Comparison of ENCODE assay signal across 14 cellular contexts in genomic region chr12:79566452-79566851, GRCh38.
DNase-seq lines count a peak whose midpoint lies in the region; ATAC-seq and TF ChIP-seq lines count a peak whose summit lies in the region.
"Had no signal": no experiment of that assay in that cellular context is flagged by ENCODE, and none has a peak within 500 bp of the region (broad histone marks: within the 10 kb centered on the region; RNA-seq: fewer than 3 reads in every experiment).

No MANE protein-coding gene starts in this region.

- no peak for TF ChIP-seq CTCF in upper lobe of right lung (IDR thresholded peaks at IDR 0.05)

- peak overlapping the region; percentile 20 for H3K27ac ChIP-seq in upper lobe of right lung
- H3K27ac ChIP-seq: neutrophil had no signal

- no peaks in the 10 kb centered on the region for H3K27me3 ChIP-seq in upper lobe of right lung
- H3K27me3 ChIP-seq: neutrophil had no signal

- no peaks in the 10 kb centered on the region for H3K9me3 Mint-ChIP-seq in memory B cell
- H3K9me3 Mint-ChIP-seq: activated CD4-positive, alpha-beta T cell treated with anti-CD3 and anti-CD28 coated beads, Interleukin-2, amount 10 ng/mL, durations not matched to agents 24 days and 14 days had no signal

- peak overlapping the region; percentile 74 for H3K27ac Mint-ChIP-seq in memory B cell
- H3K27ac Mint-ChIP-seq: activated CD4-positive, alpha-beta T cell treated with anti-CD3 and anti-CD28 coated beads, Interleukin-2, amount 10 ng/mL, durations not matched to agents 24 days and 14 days had no signal

- H3K4me1 ChIP-seq in upper lobe of right lung, result peaks cover 8% of the 10 kb centered on the region

- peaks cover 22% of the 10 kb centered on the region for H3K36me3 Mint-ChIP-seq in memory B cell

- no peaks in the 10 kb centered on the region for H3K9me3 ChIP-seq in upper lobe of right lung
- H3K9me3 ChIP-seq: neutrophil had no signal

- intact Hi-C loops in upper lobe of right lung (cut with DNase I), result no loop called here

- H3K4me3 ChIP-seq in upper lobe of right lung, result no peak overlapping the region

- no peak overlapping the region for H3K4me3 Mint-ChIP-seq in memory B cell
- H3K4me3 Mint-ChIP-seq: activated CD4-positive, alpha-beta T cell treated with anti-CD3 and anti-CD28 coated beads, Interleukin-2, amount 10 ng/mL, durations not matched to agents 24 days and 14 days had no signal

- H3K27me3 Mint-ChIP-seq in memory B cell, result no peaks in the 10 kb centered on the region
- H3K27me3 Mint-ChIP-seq: activated CD4-positive, alpha-beta T cell treated with anti-CD3 and anti-CD28 coated beads, Interleukin-2, amount 10 ng/mL, durations not matched to agents 24 days and 14 days had no signal

- no peaks in the 10 kb centered on the region for H3K36me3 ChIP-seq in upper lobe of right lung
- H3K36me3 ChIP-seq: neutrophil had no signal

- ATAC-seq in memory B cell (ENCODE audit: low read depth) (peak; percentile 27), upper lobe of right lung (peak; percentile 57), HG02759 (IDR thresholded peaks at IDR 0.05; ENCODE audit: unreplicated experiment) (no peak), HG03457 (IDR thresholded peaks at IDR 0.05; ENCODE audit: unreplicated experiment) (no peak), GM18502 (IDR thresholded peaks at IDR 0.05; ENCODE audit: poor library complexity, unreplicated experiment) (no peak)

- DNase-seq in DMS153 (lab: John Stamatoyannopoulos, UW), result peak; percentile 43
- DNase-seq in DMS153 treated with DMSO at 0.1 percent for 48 hours (lab: John Stamatoyannopoulos, UW; ENCODE audit: unreplicated experiment), result no peak
- peak; percentile 58 to 91 for DNase-seq in dermis microvascular lymphatic vessel endothelial cell (ENCODE audit: low read depth in 2 of 2)
- no peak for DNase-seq in memory B cell (ENCODE audit: low spot score in 2 of 2)
- no peak for DNase-seq in upper lobe of right lung
- DNase-seq: 8988T; activated CD4-positive, alpha-beta T cell treated with anti-CD3 and anti-CD28 coated beads, Interleukin-2, amount 10 ng/mL, durations not matched to agents 24 days and 14 days; activated effector memory CD4-positive, alpha-beta T cell treated with Interleukin-2 at 50 U/mL for 16 hours; effector CD4-positive, alpha-beta T cell; stimulated activated CD4-positive, alpha-beta T cell treated with anti-CD3 and anti-CD28 coated beads, Interleukin-4, amount 100 ng/mL, for 4 hours had no signal

- peaks cover 3% of the 10 kb centered on the region for H3K4me1 Mint-ChIP-seq in memory B cell
- H3K4me1 Mint-ChIP-seq: activated CD4-positive, alpha-beta T cell treated with anti-CD3 and anti-CD28 coated beads, Interleukin-2, amount 10 ng/mL, durations not matched to agents 24 days and 14 days had no signal

Comparison
In these comparisons a context has a peak if more than half of its experiments do, and no peak if none do; other contexts are left out.
1. DNase-seq: peak in DMS153 (single experiment) and dermis microvascular lymphatic vessel endothelial cell (2 of 2); none in DMS153 treated with DMSO at 0.1 percent for 48 hours (single experiment), memory B cell (0 of 2) and upper lobe of right lung (single experiment).
2. ATAC-seq: peak in memory B cell (single experiment) and upper lobe of right lung (single experiment); none in HG02759 (single experiment), HG03457 (single experiment) and GM18502 (single experiment).